ENCODE assay signal across 8 cellular contexts in genomic region chr1:43704838-43705237, GRCh38. TPM values are rescaled to one million over a fixed set of nuclear protein-coding genes. Genes with fewer than 3 reads are reported as not detected.
DNase-seq lines count a peak whose midpoint lies in the region; ATAC-seq and TF ChIP-seq lines count a peak whose summit lies in the region.

No MANE protein-coding gene starts in this region.

- H3K27me3 Mint-ChIP-seq in activated naive CD8-positive, alpha-beta T cell treated with anti-CD3 and anti-CD28 coated beads for 36 hours, result no peaks in the 10 kb centered on the region
- H3K27me3 Mint-ChIP-seq in mesothelial cell of epicardium (ENCODE audit: low read depth), result no peaks in the 10 kb centered on the region
- no peaks in the 10 kb centered on the region for H3K27me3 Mint-ChIP-seq in activated T-cell treated with anti-CD3 and anti-CD28 coated beads, Interleukin-2, amount 50 U/mL, for 4 hours (ENCODE audit: low read depth)

- peaks cover 37% of the 10 kb centered on the region for H3K36me3 Mint-ChIP-seq in activated naive CD8-positive, alpha-beta T cell treated with anti-CD3 and anti-CD28 coated beads for 36 hours
- H3K36me3 Mint-ChIP-seq in mesothelial cell of epicardium, result peaks cover 14% of the 10 kb centered on the region
- H3K36me3 Mint-ChIP-seq in activated T-cell treated with anti-CD3 and anti-CD28 coated beads, Interleukin-2, amount 50 U/mL, for 4 hours (ENCODE audit: insufficient read depth), result peaks cover 14% of the 10 kb centered on the region

- peak overlapping the region; percentile 9 for H3K4me3 Mint-ChIP-seq in activated naive CD8-positive, alpha-beta T cell treated with anti-CD3 and anti-CD28 coated beads for 36 hours
- no peak overlapping the region for H3K4me3 Mint-ChIP-seq in mesothelial cell of epicardium
- no peak overlapping the region for H3K4me3 Mint-ChIP-seq in activated T-cell treated with anti-CD3 and anti-CD28 coated beads, Interleukin-2, amount 50 U/mL, for 4 hours

- peaks cover 25% of the 10 kb centered on the region for H3K4me1 Mint-ChIP-seq in activated naive CD8-positive, alpha-beta T cell treated with anti-CD3 and anti-CD28 coated beads for 36 hours
- H3K4me1 Mint-ChIP-seq in mesothelial cell of epicardium, result peaks cover 18% of the 10 kb centered on the region
- peaks cover 24% of the 10 kb centered on the region for H3K4me1 Mint-ChIP-seq in activated T-cell treated with anti-CD3 and anti-CD28 coated beads, Interleukin-2, amount 50 U/mL, for 4 hours (ENCODE audit: low read depth)

- no peak for ATAC-seq in activated T-cell treated with anti-CD3 and anti-CD28 coated beads, Interleukin-2, amount 50 U/mL, for 4 hours

- no peak overlapping the region for H3K4me3 ChIP-seq in HFF-Myc (replicated peaks; ENCODE audit: low read depth, low read length)

- H3K27ac Mint-ChIP-seq in activated naive CD8-positive, alpha-beta T cell treated with anti-CD3 and anti-CD28 coated beads for 36 hours, result no peak overlapping the region
- H3K27ac Mint-ChIP-seq in mesothelial cell of epicardium, result peak overlapping the region; percentile 39

- TF ChIP-seq CTCF in HFF-Myc (IDR thresholded peaks at IDR 0.05; ENCODE audit: low read depth, low read length, missing control alignments), result peak; percentile 38
- TF ChIP-seq CTCF in mesothelial cell of epicardium (IDR thresholded peaks at IDR 0.05; ENCODE audit: unreplicated experiment), result no peak

- H3K9me3 Mint-ChIP-seq in activated naive CD8-positive, alpha-beta T cell treated with anti-CD3 and anti-CD28 coated beads for 36 hours, result no peaks in the 10 kb centered on the region
- H3K9me3 Mint-ChIP-seq in mesothelial cell of epicardium, result no peaks in the 10 kb centered on the region
- no peaks in the 10 kb centered on the region for H3K9me3 Mint-ChIP-seq in activated T-cell treated with anti-CD3 and anti-CD28 coated beads, Interleukin-2, amount 50 U/mL, for 4 hours

- DNase-seq in NCI-H82 (lab: John Stamatoyannopoulos, UW) (peak; percentile 18), NCI-H82 treated with DMSO at 0.1 percent for 48 hours (lab: John Stamatoyannopoulos, UW; ENCODE audit: unreplicated experiment) (no peak), HFF-Myc (ENCODE audit: extremely low read depth, low read depth) (no peak), mesothelial cell of epicardium (ENCODE audit: low spot score in 2 of 2, unreplicated experiment in 2 of 2) (no peak), NCI-H2227 treated with DMSO at 0.1 percent for 48 hours (lab: John Stamatoyannopoulos, UW) (no peak)
- DNase-seq in activated naive CD8-positive, alpha-beta T cell treated with anti-CD3 and anti-CD28 coated beads for 36 hours, result no peak
- no peak for DNase-seq in stimulated activated CD4-positive, alpha-beta T cell treated with anti-CD3 and anti-CD28 coated beads, Interleukin-2, amount 100 ng/mL, for 48 hours
- DNase-seq in activated T-cell treated with anti-CD3 and anti-CD28 coated beads, Interleukin-2, amount 50 U/mL, for 4 hours, result no peak

RNA-seq across cellular contexts. Expression of gene ST3GAL3, which starts 2.5 kb away (rescaled TPM):
- 10 to 100 TPM in 1 of 2 experiments, 1 to 10 TPM in 1; 9.7 to 11.1 TPM for total RNA-seq in activated naive CD8-positive, alpha-beta T cell treated with anti-CD3 and anti-CD28 coated beads for 36 hours
- 27.9 to 31.0 TPM (median 29.0 TPM) in 3 replicates for total RNA-seq in mesothelial cell of epicardium
- total RNA-seq in activated T-cell treated with anti-CD3 and anti-CD28 coated beads, Interleukin-2, amount 50 U/mL, for 4 hours, result 1 to 10 TPM; 5.7 to 6.6 (median 6.3) TPM

RNA-seq across cellular contexts. Expression of gene KDM4A, which starts 54.9 kb away (rescaled TPM):
- total RNA-seq in activated naive CD8-positive, alpha-beta T cell treated with anti-CD3 and anti-CD28 coated beads for 36 hours, result 10 to 100 TPM; 24.9 to 26.0 TPM
- 82.6 to 93.2 TPM (median 83.0 TPM) in 3 replicates for total RNA-seq in mesothelial cell of epicardium
- total RNA-seq in activated T-cell treated with anti-CD3 and anti-CD28 coated beads, Interleukin-2, amount 50 U/mL, for 4 hours, result 10 to 100 TPM; 17.9 to 30.8 (median 27.5) TPM
